Comparison of ENCODE assay signal across 8 cellular contexts in the genomic region with DNA sequence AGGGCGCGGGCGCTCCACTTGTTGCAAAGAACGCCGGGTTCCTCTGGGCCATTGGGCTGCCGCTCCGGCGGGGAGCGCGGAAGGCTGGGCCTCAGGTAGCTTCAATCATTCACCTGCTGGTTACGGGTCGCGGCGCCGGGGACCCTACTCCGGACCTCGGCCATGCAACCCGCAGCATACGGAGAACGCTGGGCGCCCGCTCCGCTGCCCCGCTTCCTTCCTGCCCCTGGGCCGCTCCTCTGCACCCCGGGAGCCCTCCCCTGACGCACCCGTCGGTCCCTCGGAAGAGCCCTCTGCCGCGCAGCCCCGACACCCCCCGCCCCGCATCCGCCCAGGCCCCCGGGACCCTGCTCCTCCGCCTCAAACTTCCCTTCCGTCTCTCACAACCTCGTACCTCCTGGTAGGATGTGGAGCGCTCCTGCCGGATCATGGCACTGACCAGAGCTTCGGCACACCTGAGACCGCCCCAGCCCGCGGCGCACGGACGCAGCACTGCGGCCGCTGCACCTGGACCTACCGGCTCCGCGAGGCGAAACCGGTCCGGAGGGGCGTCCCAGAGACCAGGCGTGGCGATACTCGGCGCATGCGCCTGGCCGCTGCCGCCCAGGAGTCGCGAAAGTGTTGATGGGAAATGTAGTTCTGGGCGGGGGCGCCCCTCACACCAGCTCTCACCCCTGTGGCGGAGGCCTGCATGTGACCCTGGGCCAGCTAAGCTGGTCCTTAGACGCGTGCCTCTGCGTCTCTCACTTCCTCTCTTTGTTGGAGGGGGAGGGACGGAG. TPM values are rescaled to one million over a fixed set of nuclear protein-coding genes. Genes with fewer than 3 reads are reported as not detected.
DNase-seq lines count a peak whose midpoint lies in the region; ATAC-seq and TF ChIP-seq lines count a peak whose summit lies in the region.

Gene PACC1, minus strand, starts transcription at position 559 of the 779 bp plus-strand sequence. Its CDS starts 129 bp downstream, at position 430.

- H2AFZ ChIP-seq in mammary epithelial cell (ENCODE audit: low read depth, low read length), result peak within 1 kb of the TSS; percentile 95

- H3K27ac ChIP-seq in WERI-Rb-1, result peak within 1 kb of the TSS; percentile 52
- H3K27ac ChIP-seq in mammary epithelial cell (ENCODE audit: insufficient read depth, low read depth, low read length), result no peak within 1 kb of the TSS

- no TSS peak for BruUV-seq in mammary epithelial cell (replicated peaks; lab: Mats Ljungman, UMichigan)

- peaks cover 9% of the 10 kb centered on the region for H3K4me1 ChIP-seq in mammary epithelial cell (ENCODE audit: insufficient read depth, low read length)

- POLR2A ChIA-PET in AG04449 (lab: Yijun Ruan, JAX), result no interaction called here

- peaks cover 26% of the 10 kb centered on the region for H3K79me2 ChIP-seq in mammary epithelial cell (ENCODE audit: insufficient read depth, low read length)

- DNase-seq in AG04449 (ENCODE audit: low read depth, low spot score) (no peak), NCI-H2196 (lab: John Stamatoyannopoulos, UW; ENCODE audit: unreplicated experiment) (peak; percentile 89), WERI-Rb-1 (peak; percentile 96), mammary epithelial cell (peak; percentile 78), iPS-NIHi7 (ENCODE audit: extremely low spot score) (peak; percentile 99), smooth muscle cell of the brain vasculature (ENCODE audit: low read depth, low spot score) (peak; percentile 52)

- peak; percentile 97 for ATAC-seq in GM18867 (IDR thresholded peaks at IDR 0.05; ENCODE audit: unreplicated experiment)
- peak; percentile 96 for ATAC-seq in HG03097 (IDR thresholded peaks at IDR 0.05; ENCODE audit: low FRiP score, unreplicated experiment)

- in situ Hi-C loops in mammary epithelial cell (cut with MboI; ENCODE audit: low sequenced_read_pairs in 2 of 2), result no loop called here

- WGBS in mammary epithelial cell (ENCODE audit: low coverage, missing lambda C conversion rate), result 0% methylated on average over 1 of the region's 74 CpGs

- CTCF ChIA-PET in AG04449 (lab: Yijun Ruan, JAX) (interaction anchor here (0.8 to 0.9 kb wide), 3 partner anchors 11 to 70 kb away, joined by 3 read pairs; no protein-coding TSS in a partner anchor), mammary epithelial cell (lab: Charles Lee; ENCODE audit: low non-redundant PET) (no interaction called here)

- H3K4me3 ChIP-seq in AG04449 (ENCODE audit: low read depth, low read length) (peak within 1 kb of the TSS; percentile 97), WERI-Rb-1 (ENCODE audit: low read depth, low read length) (peak within 1 kb of the TSS; percentile 71), mammary epithelial cell (replicated peaks in 1 of 3; ENCODE audit: insufficient read depth in 1 of 3, low read depth in 2 of 3, low read length in 3 of 3) (peak within 1 kb of the TSS; percentile 71 to 95 (median 79))

- intact Hi-C loops in mammary epithelial cell (cut with micrococcal nuclease), result no loop called here

- H3K36me3 ChIP-seq in WERI-Rb-1 (peaks cover 24% of the 10 kb centered on the region), mammary epithelial cell (ENCODE audit: insufficient read depth, low read length) (peaks cover 4% of the 10 kb centered on the region)

- no peaks in the 10 kb centered on the region for H4K20me1 ChIP-seq in mammary epithelial cell (ENCODE audit: insufficient read depth, low read length)

- H3K27me3 ChIP-seq in WERI-Rb-1 (ENCODE audit: insufficient read depth, low read depth, severe bottlenecking), result no peaks in the 10 kb centered on the region
- no peaks in the 10 kb centered on the region for H3K27me3 ChIP-seq in mammary epithelial cell (ENCODE audit: insufficient read depth, low read length)

- TF ChIP-seq CTCF in AG04449 (IDR thresholded peaks at IDR 0.05; ENCODE audit: insufficient read depth, low read length, missing control alignments), result peak; percentile 4
- TF ChIP-seq CTCF in WERI-Rb-1 (IDR thresholded peaks at IDR 0.05; ENCODE audit: low read depth, low read length), result no peak
- no peak for TF ChIP-seq CTCF in mammary epithelial cell (conservative IDR thresholded peaks at IDR 0.05 in 1 of 2, IDR thresholded peaks at IDR 0.05 in 1 of 2; ENCODE audit: extremely low read depth in 1 of 2, insufficient read depth in 1 of 2, low read depth in 1 of 2, low read length in 2 of 2)

- H3K9me3 ChIP-seq in WERI-Rb-1 (ENCODE audit: severe bottlenecking) (no peaks in the 10 kb centered on the region), mammary epithelial cell (replicated peaks; ENCODE audit: insufficient read depth, low read length) (no peaks in the 10 kb centered on the region)

- H3K4me2 ChIP-seq in mammary epithelial cell (ENCODE audit: insufficient read depth, low read depth, low read length), result peak within 1 kb of the TSS; percentile 83

- peak within 1 kb of the TSS; percentile 24 for H3K9ac ChIP-seq in mammary epithelial cell (ENCODE audit: insufficient read depth, low read length)

- dilution Hi-C loops in mammary epithelial cell (cut with HindIII; ENCODE audit: low sequenced_read_pairs), result no loop called here

RNA-seq across cellular contexts. Expression of gene PACC1, which starts in this region (rescaled TPM):
- total RNA-seq in mammary epithelial cell, result 10 to 100 TPM; 10.2 to 10.7 TPM
- 9.8 TPM for polyA plus RNA-seq in mammary epithelial cell
- polyA minus RNA-seq in mammary epithelial cell, result 8.5 TPM
